21 cellular contexts compared by ENCODE assay signal in the genomic region with DNA sequence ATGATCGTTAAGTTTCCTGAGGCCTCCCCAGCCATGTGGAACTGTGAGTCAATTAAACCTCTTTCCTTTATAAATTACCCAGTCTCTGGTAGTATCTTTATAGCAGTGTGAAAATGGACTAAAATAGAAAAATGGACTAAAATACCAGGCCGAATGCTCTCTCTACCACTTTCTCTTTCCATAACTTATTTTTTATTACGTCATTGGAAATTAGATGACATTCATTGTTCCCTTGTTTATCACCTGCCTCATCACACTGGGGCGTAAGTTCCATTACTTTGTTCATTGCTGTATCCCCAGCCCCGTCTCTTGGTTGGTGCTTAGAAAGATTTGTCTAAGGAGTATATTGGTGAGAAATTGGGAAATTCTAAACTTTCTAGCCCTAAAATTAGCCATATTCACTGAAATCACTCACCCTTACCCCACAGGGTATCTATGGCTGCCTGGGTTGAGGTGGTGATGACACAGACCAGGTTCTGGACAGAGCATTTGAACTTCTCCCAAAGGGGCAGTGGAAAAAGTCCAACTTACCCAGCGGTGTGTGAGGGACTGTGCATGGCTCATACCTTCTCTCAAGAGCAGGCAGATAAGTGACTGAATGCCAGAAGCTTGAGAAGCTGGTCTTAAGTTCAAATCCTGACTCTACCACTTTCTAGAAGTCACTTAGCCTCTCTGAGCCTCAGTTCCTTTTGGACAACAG.
"Had no signal": no experiment of that assay in that cellular context is flagged by ENCODE, and none has a peak within 500 bp of the region (broad histone marks: within the 10 kb centered on the region; RNA-seq: fewer than 3 reads in every experiment).

No MANE protein-coding gene starts in this region.

- H3K9me3 ChIP-seq: Peyer's patch had no signal

- H3K27ac ChIP-seq: Peyer's patch had no signal

- ATAC-seq: activated T-cell treated with anti-CD3 and anti-CD28 coated beads, Interleukin-2, amount 50 U/mL, for 72 hours; T-helper 17 cell; WTC11 had no signal

- H3K4me3 ChIP-seq: Peyer's patch had no signal

- H3K36me3 ChIP-seq: Peyer's patch had no signal

- H3K4me1 ChIP-seq: Peyer's patch had no signal

- DNase-seq: activated CD4-positive, alpha-beta T cell treated with anti-CD3 and anti-CD28 coated beads for 48 hours; activated CD4-positive, alpha-beta T cell treated with anti-CD3 and anti-CD28 coated beads, Interleukin-2, amount 50 U/mL, for 4 hours; activated CD4-positive, CD25-positive, alpha-beta regulatory T cell treated with anti-CD3 and anti-CD28 coated beads, Interleukin-2, amount 50 U/mL, for 72 hours; activated gamma-delta T cell treated with Interleukin-2 at 50 U/mL for 16 hours; activated naive CD4-positive, alpha-beta T cell treated with anti-CD3 and anti-CD28 coated beads, Interleukin-2, amount 10 ng/mL, durations not matched to agents 7 days and 5 days; activated naive CD8-positive, alpha-beta T cell treated with anti-CD3 and anti-CD28 coated beads for 36 hours; activated T-cell treated with anti-CD3 and anti-CD28 coated beads, Interleukin-2, amount 50 U/mL, for 72 hours; caudate nucleus; Kasumi-1; KBM-7; NCI-H1048; NCI-H146; NCI-H187 treated with DMSO at 0.1 percent for 48 hours; NCI-H2081 treated with DMSO at 0.1 percent for 48 hours; NCI-H446; NCI-H524; Peyer's patch; SIG-M5; T-helper 17 cell; T-helper 9 cell had no signal

- H3K27me3 ChIP-seq: Peyer's patch had no signal
